In genomic region chr13:33229446-33230177, GRCh38 we compare ENCODE assay signal across 1 cellular context.
A peak's percentile ranks its signal among the peaks of the same experiment; 100 is the strongest.
TF ChIP-seq lines count a peak whose summit lies in the region.

No MANE protein-coding gene starts in this region.

TF ChIP-seq in HepG2, 621 proteins besides CTCF, POLR2A, EP300 and RAD21 (continued from another document and continues in another):
- TF ChIP-seq, protein P1, sequence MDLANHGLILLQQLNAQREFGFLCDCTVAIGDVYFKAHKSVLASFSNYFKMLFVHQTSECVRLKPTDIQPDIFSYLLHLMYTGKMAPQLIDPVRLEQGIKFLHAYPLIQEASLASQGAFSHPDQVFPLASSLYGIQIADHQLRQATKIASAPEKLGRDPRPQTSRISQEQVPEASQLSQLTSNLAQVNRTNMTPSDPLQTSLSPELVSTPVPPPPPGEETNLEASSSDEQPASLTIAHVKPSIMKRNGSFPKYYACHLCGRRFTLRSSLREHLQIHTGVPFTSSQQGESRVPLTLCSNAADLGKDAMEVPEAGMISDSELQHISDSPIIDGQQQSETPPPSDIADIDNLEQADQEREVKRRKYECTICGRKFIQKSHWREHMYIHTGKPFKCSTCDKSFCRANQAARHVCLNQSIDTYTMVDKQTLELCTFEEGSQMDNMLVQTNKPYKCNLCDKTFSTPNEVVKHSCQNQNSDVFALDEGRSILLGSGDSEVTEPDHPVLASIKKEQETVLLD (CRISPR knock-in tag; IDR thresholded peaks at IDR 0.05; ENCODE audit: low read depth), result 0 out of 2 replicates have a peak, but pooled peaks have one; percentile 38
- TF ChIP-seq SAFB2 (CRISPR knock-in tag; IDR thresholded peaks at IDR 0.05; ENCODE audit: borderline replicate concordance, low read depth) (no peak), SALL1 (CRISPR knock-in tag; IDR thresholded peaks at IDR 0.05) (peak; percentile 92), BHLHE40 (IDR thresholded peaks at IDR 0.05; ENCODE audit: low read length) (peak; percentile 95), GATAD2A (CRISPR knock-in tag; IDR thresholded peaks at IDR 0.05) (peak; percentile 90), HIVEP1 (CRISPR knock-in tag; IDR thresholded peaks at IDR 0.05) (no peak), ZNF883 (CRISPR knock-in tag; IDR thresholded peaks at IDR 0.05; ENCODE audit: not compliant biosample characterization) (no peak), POLR2G (IDR thresholded peaks at IDR 0.05; ENCODE audit: low read depth, low read length) (peak; percentile 75), MTF1 (CRISPR knock-in tag; IDR thresholded peaks at IDR 0.05) (no peak), RBFOX2 (IDR thresholded peaks at IDR 0.05; ENCODE audit: low read depth, low read length) (peak; percentile 44; the same call in 1 of the 2 replicates), ARNT (IDR thresholded peaks at IDR 0.05) (no peak), SRSF9 (IDR thresholded peaks at IDR 0.05; ENCODE audit: borderline replicate concordance, insufficient read depth, low read depth, low read length, poor library complexity, severe bottlenecking) (no peak), ZNF367 (CRISPR knock-in tag; IDR thresholded peaks at IDR 0.05; ENCODE audit: borderline replicate concordance) (no peak), AFF4 (CRISPR knock-in tag; IDR thresholded peaks at IDR 0.05) (no peak), NKX3-1 (CRISPR knock-in tag; IDR thresholded peaks at IDR 0.05) (peak; percentile 65; the same call in 1 of the 2 replicates), ZNF207 (IDR thresholded peaks at IDR 0.05; ENCODE audit: borderline replicate concordance) (no peak), BCL3 (CRISPR knock-in tag; IDR thresholded peaks at IDR 0.05) (0 out of 2 replicates have a peak, but pooled peaks have one; percentile 48), ZNF775 (CRISPR knock-in tag; IDR thresholded peaks at IDR 0.05; ENCODE audit: borderline replicate concordance) (no peak), SP2 (CRISPR knock-in tag; IDR thresholded peaks at IDR 0.05) (no peak), POLR2AphosphoS5 (IDR thresholded peaks at IDR 0.05; ENCODE audit: low read depth, low read length) (peak; percentile 53), ZNF3 (CRISPR knock-in tag; IDR thresholded peaks at IDR 0.05) (no peak), ZFX (CRISPR knock-in tag; IDR thresholded peaks at IDR 0.05; ENCODE audit: low read depth) (peak; percentile 35; the same call in 1 of the 2 replicates), FOXC1 (CRISPR knock-in tag; IDR thresholded peaks at IDR 0.05; ENCODE audit: borderline replicate concordance) (no peak), ZNF598 (CRISPR knock-in tag; IDR thresholded peaks at IDR 0.05; ENCODE audit: borderline replicate concordance) (no peak), MYNN (CRISPR knock-in tag; IDR thresholded peaks at IDR 0.05; ENCODE audit: low read depth) (no peak), RXRB (CRISPR knock-in tag; IDR thresholded peaks at IDR 0.05; ENCODE audit: borderline replicate concordance) (peak; percentile 88), KMT2B (CRISPR knock-in tag; IDR thresholded peaks at IDR 0.05) (no peak), CBX1 (IDR thresholded peaks at IDR 0.05; ENCODE audit: low read depth) (no peak), BCL6 (CRISPR knock-in tag; IDR thresholded peaks at IDR 0.05) (peak; percentile 87), MEIS1 (CRISPR knock-in tag; IDR thresholded peaks at IDR 0.05; ENCODE audit: borderline replicate concordance) (no peak), TEAD3 (CRISPR knock-in tag; optimal IDR thresholded peaks at IDR 0.05; ENCODE audit: borderline replicate concordance) (peak; percentile 71), PRMT3 (CRISPR knock-in tag; IDR thresholded peaks at IDR 0.05; ENCODE audit: borderline replicate concordance, low read depth) (no peak), SPEN (CRISPR knock-in tag; IDR thresholded peaks at IDR 0.05; ENCODE audit: low read depth) (0 out of 2 replicates have a peak, but pooled peaks have one; percentile 29), PBX3 (CRISPR knock-in tag; IDR thresholded peaks at IDR 0.05; ENCODE audit: borderline replicate concordance) (no peak), HNRNPL (IDR thresholded peaks at IDR 0.05; ENCODE audit: low read depth, low read length) (no peak), ZBTB3 (CRISPR knock-in tag; IDR thresholded peaks at IDR 0.05; ENCODE audit: borderline replicate concordance, low read depth) (no peak), ATF3 (CRISPR knock-in tag; IDR thresholded peaks at IDR 0.05) (no peak), EED (CRISPR knock-in tag; IDR thresholded peaks at IDR 0.05) (no peak), ZFYVE20 (CRISPR knock-in tag; IDR thresholded peaks at IDR 0.05; ENCODE audit: borderline replicate concordance, low read depth) (no peak), SOX6 (IDR thresholded peaks at IDR 0.05) (no peak), SOX6 (CRISPR knock-in tag; IDR thresholded peaks at IDR 0.05) (peak; percentile 90), CCAR2 (optimal IDR thresholded peaks at IDR 0.05; ENCODE audit: low read depth, low read length) (no peak)
- TF ChIP-seq, protein P2, sequence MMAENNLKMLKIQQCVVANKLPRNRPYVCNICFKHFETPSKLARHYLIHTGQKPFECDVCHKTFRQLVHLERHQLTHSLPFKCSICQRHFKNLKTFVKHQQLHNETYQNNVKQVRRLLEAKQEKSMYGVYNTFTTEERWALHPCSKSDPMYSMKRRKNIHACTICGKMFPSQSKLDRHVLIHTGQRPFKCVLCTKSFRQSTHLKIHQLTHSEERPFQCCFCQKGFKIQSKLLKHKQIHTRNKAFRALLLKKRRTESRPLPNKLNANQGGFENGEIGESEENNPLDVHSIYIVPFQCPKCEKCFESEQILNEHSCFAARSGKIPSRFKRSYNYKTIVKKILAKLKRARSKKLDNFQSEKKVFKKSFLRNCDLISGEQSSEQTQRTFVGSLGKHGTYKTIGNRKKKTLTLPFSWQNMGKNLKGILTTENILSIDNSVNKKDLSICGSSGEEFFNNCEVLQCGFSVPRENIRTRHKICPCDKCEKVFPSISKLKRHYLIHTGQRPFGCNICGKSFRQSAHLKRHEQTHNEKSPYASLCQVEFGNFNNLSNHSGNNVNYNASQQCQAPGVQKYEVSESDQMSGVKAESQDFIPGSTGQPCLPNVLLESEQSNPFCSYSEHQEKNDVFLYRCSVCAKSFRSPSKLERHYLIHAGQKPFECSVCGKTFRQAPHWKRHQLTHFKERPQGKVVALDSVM (CRISPR knock-in tag; IDR thresholded peaks at IDR 0.05), result no peak
- TF ChIP-seq, protein P3, sequence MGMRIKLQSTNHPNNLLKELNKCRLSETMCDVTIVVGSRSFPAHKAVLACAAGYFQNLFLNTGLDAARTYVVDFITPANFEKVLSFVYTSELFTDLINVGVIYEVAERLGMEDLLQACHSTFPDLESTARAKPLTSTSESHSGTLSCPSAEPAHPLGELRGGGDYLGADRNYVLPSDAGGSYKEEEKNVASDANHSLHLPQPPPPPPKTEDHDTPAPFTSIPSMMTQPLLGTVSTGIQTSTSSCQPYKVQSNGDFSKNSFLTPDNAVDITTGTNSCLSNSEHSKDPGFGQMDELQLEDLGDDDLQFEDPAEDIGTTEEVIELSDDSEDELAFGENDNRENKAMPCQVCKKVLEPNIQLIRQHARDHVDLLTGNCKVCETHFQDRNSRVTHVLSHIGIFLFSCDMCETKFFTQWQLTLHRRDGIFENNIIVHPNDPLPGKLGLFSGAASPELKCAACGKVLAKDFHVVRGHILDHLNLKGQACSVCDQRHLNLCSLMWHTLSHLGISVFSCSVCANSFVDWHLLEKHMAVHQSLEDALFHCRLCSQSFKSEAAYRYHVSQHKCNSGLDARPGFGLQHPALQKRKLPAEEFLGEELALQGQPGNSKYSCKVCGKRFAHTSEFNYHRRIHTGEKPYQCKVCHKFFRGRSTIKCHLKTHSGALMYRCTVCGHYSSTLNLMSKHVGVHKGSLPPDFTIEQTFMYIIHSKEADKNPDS (CRISPR knock-in tag; IDR thresholded peaks at IDR 0.05), result 0 out of 2 replicates have a peak, but pooled peaks have one; percentile 54
- TF ChIP-seq, protein P4, sequence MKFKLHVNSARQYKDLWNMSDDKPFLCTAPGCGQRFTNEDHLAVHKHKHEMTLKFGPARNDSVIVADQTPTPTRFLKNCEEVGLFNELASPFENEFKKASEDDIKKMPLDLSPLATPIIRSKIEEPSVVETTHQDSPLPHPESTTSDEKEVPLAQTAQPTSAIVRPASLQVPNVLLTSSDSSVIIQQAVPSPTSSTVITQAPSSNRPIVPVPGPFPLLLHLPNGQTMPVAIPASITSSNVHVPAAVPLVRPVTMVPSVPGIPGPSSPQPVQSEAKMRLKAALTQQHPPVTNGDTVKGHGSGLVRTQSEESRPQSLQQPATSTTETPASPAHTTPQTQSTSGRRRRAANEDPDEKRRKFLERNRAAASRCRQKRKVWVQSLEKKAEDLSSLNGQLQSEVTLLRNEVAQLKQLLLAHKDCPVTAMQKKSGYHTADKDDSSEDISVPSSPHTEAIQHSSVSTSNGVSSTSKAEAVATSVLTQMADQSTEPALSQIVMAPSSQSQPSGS (CRISPR knock-in tag; IDR thresholded peaks at IDR 0.05), result 0 out of 2 replicates have a peak, but pooled peaks have one; percentile 14
- TF ChIP-seq, protein P5, sequence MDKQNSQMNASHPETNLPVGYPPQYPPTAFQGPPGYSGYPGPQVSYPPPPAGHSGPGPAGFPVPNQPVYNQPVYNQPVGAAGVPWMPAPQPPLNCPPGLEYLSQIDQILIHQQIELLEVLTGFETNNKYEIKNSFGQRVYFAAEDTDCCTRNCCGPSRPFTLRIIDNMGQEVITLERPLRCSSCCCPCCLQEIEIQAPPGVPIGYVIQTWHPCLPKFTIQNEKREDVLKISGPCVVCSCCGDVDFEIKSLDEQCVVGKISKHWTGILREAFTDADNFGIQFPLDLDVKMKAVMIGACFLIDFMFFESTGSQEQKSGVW (CRISPR knock-in tag; IDR thresholded peaks at IDR 0.05; ENCODE audit: borderline replicate concordance), result no peak
- TF ChIP-seq, protein P6, sequence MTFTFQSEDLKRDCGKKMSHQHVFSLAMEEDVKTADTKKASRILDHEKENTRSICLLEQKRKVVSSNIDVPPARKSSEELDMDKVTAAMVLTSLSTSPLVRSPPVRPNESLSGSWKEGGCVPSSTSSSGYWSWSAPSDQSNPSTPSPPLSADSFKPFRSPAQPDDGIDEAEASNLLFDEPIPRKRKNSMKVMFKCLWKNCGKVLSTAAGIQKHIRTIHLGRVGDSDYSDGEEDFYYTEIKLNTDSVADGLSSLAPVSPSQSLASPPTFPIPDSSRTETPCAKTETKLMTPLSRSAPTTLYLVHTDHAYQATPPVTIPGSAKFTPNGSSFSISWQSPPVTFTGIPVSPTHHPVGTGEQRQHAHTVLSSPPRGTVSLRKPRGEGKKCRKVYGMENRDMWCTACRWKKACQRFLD (CRISPR knock-in tag; IDR thresholded peaks at IDR 0.05; ENCODE audit: borderline replicate concordance), result no peak
- TF ChIP-seq, protein P7, sequence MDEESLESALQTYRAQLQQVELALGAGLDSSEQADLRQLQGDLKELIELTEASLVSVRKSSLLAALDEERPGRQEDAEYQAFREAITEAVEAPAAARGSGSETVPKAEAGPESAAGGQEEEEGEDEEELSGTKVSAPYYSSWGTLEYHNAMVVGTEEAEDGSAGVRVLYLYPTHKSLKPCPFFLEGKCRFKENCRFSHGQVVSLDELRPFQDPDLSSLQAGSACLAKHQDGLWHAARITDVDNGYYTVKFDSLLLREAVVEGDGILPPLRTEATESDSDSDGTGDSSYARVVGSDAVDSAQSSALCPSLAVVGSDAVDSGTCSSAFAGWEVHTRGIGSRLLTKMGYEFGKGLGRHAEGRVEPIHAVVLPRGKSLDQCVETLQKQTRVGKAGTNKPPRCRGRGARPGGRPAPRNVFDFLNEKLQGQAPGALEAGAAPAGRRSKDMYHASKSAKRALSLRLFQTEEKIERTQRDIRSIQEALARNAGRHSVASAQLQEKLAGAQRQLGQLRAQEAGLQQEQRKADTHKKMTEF (CRISPR knock-in tag; IDR thresholded peaks at IDR 0.05), result peak; percentile 66; the same call in 1 of the 2 replicates
